In the genomic region with DNA sequence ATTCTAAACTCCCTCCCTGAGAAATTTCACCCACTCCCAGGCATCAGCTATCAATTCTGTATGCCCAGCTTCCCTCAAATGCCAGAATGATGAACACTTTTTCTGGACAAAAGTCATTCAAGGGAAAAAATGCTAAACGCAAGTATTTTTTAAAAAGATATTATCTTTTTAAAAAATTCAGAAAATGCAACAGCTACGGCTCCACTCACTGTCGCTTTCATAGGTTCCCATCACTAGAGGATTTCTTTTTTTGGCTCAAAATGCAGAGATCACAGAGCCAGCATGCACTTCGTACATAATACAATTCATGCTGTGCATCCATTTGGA, we compare ENCODE assay signal across 10 cellular contexts. TPM values are rescaled to one million over a fixed set of nuclear protein-coding genes. Genes with fewer than 3 reads are reported as not detected.
DNase-seq lines count a peak whose midpoint lies in the region; ATAC-seq and TF ChIP-seq lines count a peak whose summit lies in the region.
"Had no signal": no experiment of that assay in that cellular context is flagged by ENCODE, and none has a peak within 500 bp of the region (broad histone marks: within the 10 kb centered on the region; RNA-seq: fewer than 3 reads in every experiment).

No MANE protein-coding gene starts in this region.

- no peak overlapping the region for H2BK15ac ChIP-seq in neuronal stem cell (ENCODE audit: low read length)

- no peak overlapping the region for H3K14ac ChIP-seq in neuronal stem cell (ENCODE audit: low read length)

- H3K4me3 ChIP-seq in Jurkat, Clone E6-1 (ENCODE audit: low read length), result peak overlapping the region; percentile 43
- no peak overlapping the region for H3K4me3 ChIP-seq in neuronal stem cell (ENCODE audit: low read length in 2 of 2)
- H3K4me3 ChIP-seq in mucosa of descending colon, result no peak overlapping the region

- H3K9me3 Mint-ChIP-seq in CD14-positive monocyte, result peaks cover 0 to 10% (median 2%) of the 10 kb centered on the region in 7 donors
- H3K9me3 Mint-ChIP-seq in brain, result peaks cover 9 to 32% (median 19%) of the 10 kb centered on the region in 5 experiments

- intact Hi-C loops in CD14-positive monocyte (cut with micrococcal nuclease), result loop anchor here in 1 of 2 donors (10.0 kb wide), 1 partner anchor 80 kb away; the partner anchor contains the start of gene TGOLN2
- intact Hi-C loops in mucosa of descending colon (cut with DNase I, micrococcal nuclease), result no loop called here

- H3K36me3 Mint-ChIP-seq in CD14-positive monocyte (peaks cover 28% of the 10 kb centered on the region in 2 donors), brain (peaks cover 5% of the 10 kb centered on the region)

- no peak overlapping the region for H2BK5ac ChIP-seq in neuronal stem cell (ENCODE audit: low read length)

- no peak overlapping the region for H4K91ac ChIP-seq in neuronal stem cell (ENCODE audit: low read depth, low read length, poor library complexity)

- no peak overlapping the region for H3K23ac ChIP-seq in neuronal stem cell (ENCODE audit: low read depth, low read length, poor library complexity)

- H3K36me3 ChIP-seq in neuronal stem cell (replicated peaks in 1 of 2; ENCODE audit: control insufficient read depth in 2 of 2, insufficient read depth in 2 of 2, low read length in 2 of 2) (no peaks in the 10 kb centered on the region), mucosa of descending colon (ENCODE audit: low read depth) (no peaks in the 10 kb centered on the region)

- peaks cover 0 to 2% of the 10 kb centered on the region in 2 donors for H3K9me3 ChIP-seq in neuronal stem cell (replicated peaks in 1 of 2; ENCODE audit: control insufficient read depth in 2 of 2, insufficient read depth in 1 of 2, low read depth in 1 of 2, low read length in 2 of 2)
- peaks cover 5% of the 10 kb centered on the region for H3K9me3 ChIP-seq in mucosa of descending colon

- no peak overlapping the region for H3K4ac ChIP-seq in neuronal stem cell (ENCODE audit: low read length)

- H4K8ac ChIP-seq in neuronal stem cell (ENCODE audit: low read depth, low read length), result no peak overlapping the region

- H3K4me3 Mint-ChIP-seq in CD14-positive monocyte, result peak overlapping the region; percentile 77 to 86
- H3K4me3 Mint-ChIP-seq in brain, result no peak overlapping the region

- H2BK12ac ChIP-seq in neuronal stem cell (ENCODE audit: low read length), result no peak overlapping the region

- TF ChIP-seq CTCF in CD14-positive monocyte (IDR thresholded peaks at IDR 0.05) (no peak), brain (conservative IDR thresholded peaks at IDR 0.05) (no peak), mucosa of descending colon (IDR thresholded peaks at IDR 0.05) (no peak)

- H3K4me1 ChIP-seq in neuronal stem cell (ENCODE audit: control insufficient read depth in 2 of 2, insufficient read depth in 1 of 2, low read depth in 1 of 2, low read length in 2 of 2), result peaks cover 0 to 4% of the 10 kb centered on the region in 2 donors
- H3K4me1 ChIP-seq in mucosa of descending colon (ENCODE audit: low read depth), result peaks cover 18% of the 10 kb centered on the region

- no peak for ATAC-seq in mucosa of descending colon
- ATAC-seq in GM21447 (IDR thresholded peaks at IDR 0.05; ENCODE audit: unreplicated experiment), result no peak
- ATAC-seq in GM18858 (IDR thresholded peaks at IDR 0.05; ENCODE audit: unreplicated experiment), result no peak

- no peak overlapping the region for H3K27ac ChIP-seq in neuronal stem cell (replicated peaks; ENCODE audit: low read length)

- no peak overlapping the region for H2AK5ac ChIP-seq in neuronal stem cell (ENCODE audit: low read depth, low read length)

- peak overlapping the region; percentile 93 to 99 (median 96) for H3K27ac Mint-ChIP-seq in CD14-positive monocyte
- H3K27ac Mint-ChIP-seq in brain, result peak overlapping the region in 3 of 5 experiments; percentile 49 to 58 (median 52)

- WGBS in neuronal stem cell (ENCODE audit: extremely low coverage in 2 of 2, insufficient read length in 2 of 2, insufficient replicate concordance in 1 of 2), 2 donors, result no CpG with 5 or more reads among the region's 4 CpGs

- H3K27me3 Mint-ChIP-seq in CD14-positive monocyte (ENCODE audit: low read depth in 3 of 3) (no peaks in the 10 kb centered on the region), brain (peaks cover 7% of the 10 kb centered on the region)

- H2AFZ ChIP-seq in neuronal stem cell (ENCODE audit: low read length), result peak overlapping the region; percentile 69

- H3K4me2 ChIP-seq in neuronal stem cell (ENCODE audit: insufficient read depth, low read length, poor library complexity, severe bottlenecking), result no peak overlapping the region

- no peaks in the 10 kb centered on the region for H3K79me1 ChIP-seq in neuronal stem cell (ENCODE audit: low read depth, low read length)

- DNase-seq in CD14-positive monocyte (ENCODE audit: low spot score) (no peak), neuronal stem cell (ENCODE audit: low spot score) (no peak), mucosa of descending colon (no peak), AG20443 (ENCODE audit: low spot score) (no peak)
- no peak for DNase-seq in Jurkat, Clone E6-1 (ENCODE audit: low read depth, low spot score)
- DNase-seq: NCI-H2081 treated with DMSO at 0.1 percent for 48 hours, OCI-M1 had no signal

- peaks cover 0 to 2% (median 0%) of the 10 kb centered on the region in 3 experiments for H3K27me3 ChIP-seq in neuronal stem cell (ENCODE audit: control insufficient read depth in 3 of 3, insufficient read depth in 3 of 3, low read depth in 1 of 3, low read length in 3 of 3)

- H3K4me1 Mint-ChIP-seq in CD14-positive monocyte (peaks cover 67% of the 10 kb centered on the region), brain (peaks cover 12% of the 10 kb centered on the region)

- no peak overlapping the region for H3K18ac ChIP-seq in neuronal stem cell (ENCODE audit: low read length)

- H3K9ac ChIP-seq in neuronal stem cell (ENCODE audit: low read depth, low read length, poor library complexity), result no peak overlapping the region

- H2BK120ac ChIP-seq in neuronal stem cell (ENCODE audit: low read depth, low read length), result no peak overlapping the region

RNA-seq across cellular contexts. Expression of gene CAPG, which starts 5.1 kb away (rescaled TPM):
- polyA plus RNA-seq in CD14-positive monocyte, result 100 to 1,000 TPM; 631 to 847 TPM
- polyA plus RNA-seq in Jurkat, Clone E6-1 (2012; ENCODE audit: insufficient read depth, insufficient read length), result 469 TPM
- 92.2 TPM for polyA plus RNA-seq in brain (ENCODE audit: insufficient read depth, low read depth, low replicate concordance)
- 41.7 TPM for polyA plus RNA-seq in neuronal stem cell (2013, experiment 1 of 2)
- polyA plus RNA-seq in neuronal stem cell (2013, experiment 2 of 2), result 42.5 TPM
- 100 to 1,000 TPM in 1 of 3 donors, 10 to 100 TPM in 2; 46.3 to 103 (median 71.2) TPM for total RNA-seq in mucosa of descending colon

RNA-seq across cellular contexts. Expression of gene SH2D6, which starts 13.5 kb away (rescaled TPM):
- not detected for polyA plus RNA-seq in CD14-positive monocyte
- 1.4 TPM for polyA plus RNA-seq in Jurkat, Clone E6-1 (2012; ENCODE audit: insufficient read depth, insufficient read length)
- 1.8 TPM for polyA plus RNA-seq in brain (ENCODE audit: insufficient read depth, low read depth, low replicate concordance)
- 0.15 TPM for polyA plus RNA-seq in neuronal stem cell (2013, experiment 1 of 2)
- polyA plus RNA-seq in neuronal stem cell (2013, experiment 2 of 2), result 0.15 TPM
- 10 to 100 TPM in 1 of 3 donors, 1 to 10 TPM in 2; 6.7 to 13.1 (median 8.6) TPM for total RNA-seq in mucosa of descending colon

RNA-seq across cellular contexts. Expression of gene ELMOD3, which starts 50.5 kb away (rescaled TPM):
- polyA plus RNA-seq in CD14-positive monocyte (1 to 10 TPM; 6.1 to 7.2 TPM), brain (ENCODE audit: insufficient read depth, low read depth, low replicate concordance) (14.6 TPM)
- 22.4 TPM for polyA plus RNA-seq in Jurkat, Clone E6-1 (2012; ENCODE audit: insufficient read depth, insufficient read length)
- 14.0 TPM for polyA plus RNA-seq in neuronal stem cell (2013, experiment 1 of 2)
- 13.1 TPM for polyA plus RNA-seq in neuronal stem cell (2013, experiment 2 of 2)
- total RNA-seq in mucosa of descending colon, result 10 to 100 TPM; 18.1 to 29.8 (median 23.0) TPM

RNA-seq across cellular contexts. Expression of gene RETSAT, which starts 50.7 kb away (rescaled TPM):
- polyA plus RNA-seq in CD14-positive monocyte (10 to 100 TPM; 15.0 to 15.8 TPM), brain (ENCODE audit: insufficient read depth, low read depth, low replicate concordance) (33.3 TPM)
- polyA plus RNA-seq in Jurkat, Clone E6-1 (2012; ENCODE audit: insufficient read depth, insufficient read length), result 29.8 TPM
- polyA plus RNA-seq in neuronal stem cell (2013, experiment 1 of 2), result 7.8 TPM
- polyA plus RNA-seq in neuronal stem cell (2013, experiment 2 of 2), result 8.5 TPM
- total RNA-seq in mucosa of descending colon, result 100 to 1,000 TPM; 154 to 378 (median 278) TPM

Comparison
In these comparisons a context has a peak if more than half of its experiments do, and no peak if none do; other contexts are left out.
1. H3K4me3 Mint-ChIP-seq: peak in CD14-positive monocyte (2 of 2); none in brain (0 of 5).